In the genomic region with DNA sequence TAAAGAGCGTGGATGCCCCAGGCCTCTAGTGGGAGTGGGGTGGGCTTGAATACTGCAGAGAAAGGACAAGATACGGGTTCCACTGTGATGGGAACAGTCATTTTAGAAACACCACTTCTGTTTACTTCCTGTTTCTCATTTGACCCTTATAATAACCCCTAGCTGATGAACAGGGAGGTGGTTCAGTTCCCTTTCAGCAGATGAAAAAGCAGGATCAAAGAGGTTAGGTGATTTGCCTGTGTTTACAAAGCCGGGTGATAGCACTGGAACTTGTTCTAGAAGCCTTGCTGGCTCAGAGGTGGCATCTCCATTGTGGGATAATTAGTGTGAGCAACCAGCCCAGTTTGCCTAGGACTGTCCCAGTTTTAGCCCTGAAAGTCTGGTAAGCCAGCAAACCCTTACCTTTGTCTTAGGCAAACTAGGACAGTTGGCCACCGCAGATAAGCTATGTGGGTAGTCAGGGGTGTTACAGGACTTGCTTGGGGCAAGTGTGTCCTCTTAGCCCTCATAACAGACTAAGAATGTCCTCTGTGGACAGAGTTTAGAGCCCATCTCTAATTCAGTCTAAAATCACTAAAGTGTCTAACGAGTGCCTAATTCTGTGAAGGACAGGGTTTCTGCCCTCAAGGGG, we compare ENCODE assay signal across 1 cellular context.
A peak's percentile ranks its signal among the peaks of the same experiment; 100 is the strongest.
TF ChIP-seq lines count a peak whose summit lies in the region.

No MANE protein-coding gene starts in this region.

TF ChIP-seq in HepG2, 621 proteins besides CTCF, POLR2A, EP300 and RAD21 (continued from another document):
- TF ChIP-seq, protein P1, sequence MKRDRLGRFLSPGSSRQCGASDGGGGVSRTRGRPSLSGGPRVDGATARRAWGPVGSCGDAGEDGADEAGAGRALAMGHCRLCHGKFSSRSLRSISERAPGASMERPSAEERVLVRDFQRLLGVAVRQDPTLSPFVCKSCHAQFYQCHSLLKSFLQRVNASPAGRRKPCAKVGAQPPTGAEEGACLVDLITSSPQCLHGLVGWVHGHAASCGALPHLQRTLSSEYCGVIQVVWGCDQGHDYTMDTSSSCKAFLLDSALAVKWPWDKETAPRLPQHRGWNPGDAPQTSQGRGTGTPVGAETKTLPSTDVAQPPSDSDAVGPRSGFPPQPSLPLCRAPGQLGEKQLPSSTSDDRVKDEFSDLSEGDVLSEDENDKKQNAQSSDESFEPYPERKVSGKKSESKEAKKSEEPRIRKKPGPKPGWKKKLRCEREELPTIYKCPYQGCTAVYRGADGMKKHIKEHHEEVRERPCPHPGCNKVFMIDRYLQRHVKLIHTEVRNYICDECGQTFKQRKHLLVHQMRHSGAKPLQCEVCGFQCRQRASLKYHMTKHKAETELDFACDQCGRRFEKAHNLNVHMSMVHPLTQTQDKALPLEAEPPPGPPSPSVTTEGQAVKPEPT (CRISPR knock-in tag; IDR thresholded peaks at IDR 0.05; ENCODE audit: low read depth) = no peak
- no peak for TF ChIP-seq ZNF367 (CRISPR knock-in tag; IDR thresholded peaks at IDR 0.05; ENCODE audit: borderline replicate concordance)
- TF ChIP-seq ZNF629 (CRISPR knock-in tag; conservative IDR thresholded peaks at IDR 0.05) = no peak
- TF ChIP-seq ETV5 (CRISPR knock-in tag; IDR thresholded peaks at IDR 0.05; ENCODE audit: borderline replicate concordance) = peak; percentile 61; the same call in 1 of the 2 replicates
- TF ChIP-seq, protein P2, sequence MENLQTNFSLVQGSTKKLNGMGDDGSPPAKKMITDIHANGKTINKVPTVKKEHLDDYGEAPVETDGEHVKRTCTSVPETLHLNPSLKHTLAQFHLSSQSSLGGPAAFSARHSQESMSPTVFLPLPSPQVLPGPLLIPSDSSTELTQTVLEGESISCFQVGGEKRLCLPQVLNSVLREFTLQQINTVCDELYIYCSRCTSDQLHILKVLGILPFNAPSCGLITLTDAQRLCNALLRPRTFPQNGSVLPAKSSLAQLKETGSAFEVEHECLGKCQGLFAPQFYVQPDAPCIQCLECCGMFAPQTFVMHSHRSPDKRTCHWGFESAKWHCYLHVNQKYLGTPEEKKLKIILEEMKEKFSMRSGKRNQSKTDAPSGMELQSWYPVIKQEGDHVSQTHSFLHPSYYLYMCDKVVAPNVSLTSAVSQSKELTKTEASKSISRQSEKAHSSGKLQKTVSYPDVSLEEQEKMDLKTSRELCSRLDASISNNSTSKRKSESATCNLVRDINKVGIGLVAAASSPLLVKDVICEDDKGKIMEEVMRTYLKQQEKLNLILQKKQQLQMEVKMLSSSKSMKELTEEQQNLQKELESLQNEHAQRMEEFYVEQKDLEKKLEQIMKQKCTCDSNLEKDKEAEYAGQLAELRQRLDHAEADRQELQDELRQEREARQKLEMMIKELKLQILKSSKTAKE (CRISPR knock-in tag; IDR thresholded peaks at IDR 0.05; ENCODE audit: borderline replicate concordance) = peak; percentile 58; the same call in 1 of the 2 replicates
- TF ChIP-seq SOX13 (IDR thresholded peaks at IDR 0.05) = no peak
- peak in 1 of 2 experiments; percentile 70; a peak in 2 of 4 replicates for TF ChIP-seq SOX13 (CRISPR knock-in tag; conservative IDR thresholded peaks at IDR 0.05 in 1 of 2, IDR thresholded peaks at IDR 0.05 in 1 of 2)
- TF ChIP-seq ZNF772 (CRISPR knock-in tag; IDR thresholded peaks at IDR 0.05) = no peak
- TF ChIP-seq, protein P3, sequence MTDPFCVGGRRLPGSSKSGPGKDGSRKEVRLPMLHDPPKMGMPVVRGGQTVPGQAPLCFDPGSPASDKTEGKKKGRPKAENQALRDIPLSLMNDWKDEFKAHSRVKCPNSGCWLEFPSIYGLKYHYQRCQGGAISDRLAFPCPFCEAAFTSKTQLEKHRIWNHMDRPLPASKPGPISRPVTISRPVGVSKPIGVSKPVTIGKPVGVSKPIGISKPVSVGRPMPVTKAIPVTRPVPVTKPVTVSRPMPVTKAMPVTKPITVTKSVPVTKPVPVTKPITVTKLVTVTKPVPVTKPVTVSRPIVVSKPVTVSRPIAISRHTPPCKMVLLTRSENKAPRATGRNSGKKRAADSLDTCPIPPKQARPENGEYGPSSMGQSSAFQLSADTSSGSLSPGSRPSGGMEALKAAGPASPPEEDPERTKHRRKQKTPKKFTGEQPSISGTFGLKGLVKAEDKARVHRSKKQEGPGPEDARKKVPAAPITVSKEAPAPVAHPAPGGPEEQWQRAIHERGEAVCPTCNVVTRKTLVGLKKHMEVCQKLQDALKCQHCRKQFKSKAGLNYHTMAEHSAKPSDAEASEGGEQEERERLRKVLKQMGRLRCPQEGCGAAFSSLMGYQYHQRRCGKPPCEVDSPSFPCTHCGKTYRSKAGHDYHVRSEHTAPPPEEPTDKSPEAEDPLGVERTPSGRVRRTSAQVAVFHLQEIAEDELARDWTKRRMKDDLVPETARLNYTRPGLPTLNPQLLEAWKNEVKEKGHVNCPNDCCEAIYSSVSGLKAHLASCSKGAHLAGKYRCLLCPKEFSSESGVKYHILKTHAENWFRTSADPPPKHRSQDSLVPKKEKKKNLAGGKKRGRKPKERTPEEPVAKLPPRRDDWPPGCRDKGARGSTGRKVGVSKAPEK (CRISPR knock-in tag; IDR thresholded peaks at IDR 0.05; ENCODE audit: borderline replicate concordance) = no peak
- TF ChIP-seq, protein P4, sequence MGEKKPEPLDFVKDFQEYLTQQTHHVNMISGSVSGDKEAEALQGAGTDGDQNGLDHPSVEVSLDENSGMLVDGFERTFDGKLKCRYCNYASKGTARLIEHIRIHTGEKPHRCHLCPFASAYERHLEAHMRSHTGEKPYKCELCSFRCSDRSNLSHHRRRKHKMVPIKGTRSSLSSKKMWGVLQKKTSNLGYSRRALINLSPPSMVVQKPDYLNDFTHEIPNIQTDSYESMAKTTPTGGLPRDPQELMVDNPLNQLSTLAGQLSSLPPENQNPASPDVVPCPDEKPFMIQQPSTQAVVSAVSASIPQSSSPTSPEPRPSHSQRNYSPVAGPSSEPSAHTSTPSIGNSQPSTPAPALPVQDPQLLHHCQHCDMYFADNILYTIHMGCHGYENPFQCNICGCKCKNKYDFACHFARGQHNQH (CRISPR knock-in tag; IDR thresholded peaks at IDR 0.05) = 0 out of 2 replicates have a peak, but pooled peaks have one; percentile 19
- TF ChIP-seq, protein P5, sequence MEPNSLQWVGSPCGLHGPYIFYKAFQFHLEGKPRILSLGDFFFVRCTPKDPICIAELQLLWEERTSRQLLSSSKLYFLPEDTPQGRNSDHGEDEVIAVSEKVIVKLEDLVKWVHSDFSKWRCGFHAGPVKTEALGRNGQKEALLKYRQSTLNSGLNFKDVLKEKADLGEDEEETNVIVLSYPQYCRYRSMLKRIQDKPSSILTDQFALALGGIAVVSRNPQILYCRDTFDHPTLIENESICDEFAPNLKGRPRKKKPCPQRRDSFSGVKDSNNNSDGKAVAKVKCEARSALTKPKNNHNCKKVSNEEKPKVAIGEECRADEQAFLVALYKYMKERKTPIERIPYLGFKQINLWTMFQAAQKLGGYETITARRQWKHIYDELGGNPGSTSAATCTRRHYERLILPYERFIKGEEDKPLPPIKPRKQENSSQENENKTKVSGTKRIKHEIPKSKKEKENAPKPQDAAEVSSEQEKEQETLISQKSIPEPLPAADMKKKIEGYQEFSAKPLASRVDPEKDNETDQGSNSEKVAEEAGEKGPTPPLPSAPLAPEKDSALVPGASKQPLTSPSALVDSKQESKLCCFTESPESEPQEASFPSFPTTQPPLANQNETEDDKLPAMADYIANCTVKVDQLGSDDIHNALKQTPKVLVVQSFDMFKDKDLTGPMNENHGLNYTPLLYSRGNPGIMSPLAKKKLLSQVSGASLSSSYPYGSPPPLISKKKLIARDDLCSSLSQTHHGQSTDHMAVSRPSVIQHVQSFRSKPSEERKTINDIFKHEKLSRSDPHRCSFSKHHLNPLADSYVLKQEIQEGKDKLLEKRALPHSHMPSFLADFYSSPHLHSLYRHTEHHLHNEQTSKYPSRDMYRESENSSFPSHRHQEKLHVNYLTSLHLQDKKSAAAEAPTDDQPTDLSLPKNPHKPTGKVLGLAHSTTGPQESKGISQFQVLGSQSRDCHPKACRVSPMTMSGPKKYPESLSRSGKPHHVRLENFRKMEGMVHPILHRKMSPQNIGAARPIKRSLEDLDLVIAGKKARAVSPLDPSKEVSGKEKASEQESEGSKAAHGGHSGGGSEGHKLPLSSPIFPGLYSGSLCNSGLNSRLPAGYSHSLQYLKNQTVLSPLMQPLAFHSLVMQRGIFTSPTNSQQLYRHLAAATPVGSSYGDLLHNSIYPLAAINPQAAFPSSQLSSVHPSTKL (CRISPR knock-in tag; IDR thresholded peaks at IDR 0.05) = peak; percentile 46
- peak; percentile 87 for TF ChIP-seq TCF7 (IDR thresholded peaks at IDR 0.05; ENCODE audit: low read depth)
- TF ChIP-seq, protein P6, sequence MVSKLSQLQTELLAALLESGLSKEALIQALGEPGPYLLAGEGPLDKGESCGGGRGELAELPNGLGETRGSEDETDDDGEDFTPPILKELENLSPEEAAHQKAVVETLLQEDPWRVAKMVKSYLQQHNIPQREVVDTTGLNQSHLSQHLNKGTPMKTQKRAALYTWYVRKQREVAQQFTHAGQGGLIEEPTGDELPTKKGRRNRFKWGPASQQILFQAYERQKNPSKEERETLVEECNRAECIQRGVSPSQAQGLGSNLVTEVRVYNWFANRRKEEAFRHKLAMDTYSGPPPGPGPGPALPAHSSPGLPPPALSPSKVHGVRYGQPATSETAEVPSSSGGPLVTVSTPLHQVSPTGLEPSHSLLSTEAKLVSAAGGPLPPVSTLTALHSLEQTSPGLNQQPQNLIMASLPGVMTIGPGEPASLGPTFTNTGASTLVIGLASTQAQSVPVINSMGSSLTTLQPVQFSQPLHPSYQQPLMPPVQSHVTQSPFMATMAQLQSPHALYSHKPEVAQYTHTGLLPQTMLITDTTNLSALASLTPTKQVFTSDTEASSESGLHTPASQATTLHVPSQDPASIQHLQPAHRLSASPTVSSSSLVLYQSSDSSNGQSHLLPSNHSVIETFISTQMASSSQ (IDR thresholded peaks at IDR 0.05; ENCODE audit: low read depth) = no peak
- TF ChIP-seq, protein P6 (CRISPR knock-in tag; IDR thresholded peaks at IDR 0.05; ENCODE audit: borderline replicate concordance) = no peak
- no peak for TF ChIP-seq SOX6 (IDR thresholded peaks at IDR 0.05)
- peak; percentile 55; the same call in 1 of the 2 replicates for TF ChIP-seq SOX6 (CRISPR knock-in tag; IDR thresholded peaks at IDR 0.05)
- TF ChIP-seq SP1 (IDR thresholded peaks at IDR 0.05) = no peak
- no peak for TF ChIP-seq SP1 (CRISPR knock-in tag; IDR thresholded peaks at IDR 0.05)
- TF ChIP-seq, protein P7, sequence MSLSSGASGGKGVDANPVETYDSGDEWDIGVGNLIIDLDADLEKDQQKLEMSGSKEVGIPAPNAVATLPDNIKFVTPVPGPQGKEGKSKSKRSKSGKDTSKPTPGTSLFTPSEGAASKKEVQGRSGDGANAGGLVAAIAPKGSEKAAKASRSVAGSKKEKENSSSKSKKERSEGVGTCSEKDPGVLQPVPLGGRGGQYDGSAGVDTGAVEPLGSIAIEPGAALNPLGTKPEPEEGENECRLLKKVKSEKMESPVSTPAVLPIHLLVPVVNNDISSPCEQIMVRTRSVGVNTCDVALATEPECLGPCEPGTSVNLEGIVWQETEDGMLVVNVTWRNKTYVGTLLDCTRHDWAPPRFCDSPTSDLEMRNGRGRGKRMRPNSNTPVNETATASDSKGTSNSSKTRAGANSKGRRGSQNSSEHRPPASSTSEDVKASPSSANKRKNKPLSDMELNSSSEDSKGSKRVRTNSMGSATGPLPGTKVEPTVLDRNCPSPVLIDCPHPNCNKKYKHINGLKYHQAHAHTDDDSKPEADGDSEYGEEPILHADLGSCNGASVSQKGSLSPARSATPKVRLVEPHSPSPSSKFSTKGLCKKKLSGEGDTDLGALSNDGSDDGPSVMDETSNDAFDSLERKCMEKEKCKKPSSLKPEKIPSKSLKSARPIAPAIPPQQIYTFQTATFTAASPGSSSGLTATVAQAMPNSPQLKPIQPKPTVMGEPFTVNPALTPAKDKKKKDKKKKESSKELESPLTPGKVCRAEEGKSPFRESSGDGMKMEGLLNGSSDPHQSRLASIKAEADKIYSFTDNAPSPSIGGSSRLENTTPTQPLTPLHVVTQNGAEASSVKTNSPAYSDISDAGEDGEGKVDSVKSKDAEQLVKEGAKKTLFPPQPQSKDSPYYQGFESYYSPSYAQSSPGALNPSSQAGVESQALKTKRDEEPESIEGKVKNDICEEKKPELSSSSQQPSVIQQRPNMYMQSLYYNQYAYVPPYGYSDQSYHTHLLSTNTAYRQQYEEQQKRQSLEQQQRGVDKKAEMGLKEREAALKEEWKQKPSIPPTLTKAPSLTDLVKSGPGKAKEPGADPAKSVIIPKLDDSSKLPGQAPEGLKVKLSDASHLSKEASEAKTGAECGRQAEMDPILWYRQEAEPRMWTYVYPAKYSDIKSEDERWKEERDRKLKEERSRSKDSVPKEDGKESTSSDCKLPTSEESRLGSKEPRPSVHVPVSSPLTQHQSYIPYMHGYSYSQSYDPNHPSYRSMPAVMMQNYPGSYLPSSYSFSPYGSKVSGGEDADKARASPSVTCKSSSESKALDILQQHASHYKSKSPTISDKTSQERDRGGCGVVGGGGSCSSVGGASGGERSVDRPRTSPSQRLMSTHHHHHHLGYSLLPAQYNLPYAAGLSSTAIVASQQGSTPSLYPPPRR (CRISPR knock-in tag; IDR thresholded peaks at IDR 0.05; ENCODE audit: borderline replicate concordance) = peak; percentile 43; the same call in 1 of the 2 replicates
